ENCODE assay signal across 14 cellular contexts in genomic region chr18:43422483-43422882, GRCh38.
DNase-seq lines count a peak whose midpoint lies in the region; ATAC-seq and TF ChIP-seq lines count a peak whose summit lies in the region.
"Had no signal": no experiment of that assay in that cellular context is flagged by ENCODE, and none has a peak within 500 bp of the region (broad histone marks: within the 10 kb centered on the region; RNA-seq: fewer than 3 reads in every experiment).

No MANE protein-coding gene starts in this region.

- ATAC-seq in GM21723 (IDR thresholded peaks at IDR 0.05; ENCODE audit: unreplicated experiment) (no peak), HG02642 (IDR thresholded peaks at IDR 0.05; ENCODE audit: poor library complexity, unreplicated experiment) (no peak)
- ATAC-seq: CD8-positive, alpha-beta T cell; stimulated activated effector memory CD8-positive, alpha-beta T cell treated with anti-CD3 and anti-CD28 coated beads, Interleukin-12 subunit alpha, Interleukin-12 subunit beta, amount 100 ng/mL, for 72 hours had no signal

- WGBS in stomach, 5 donors, result 20 to 35% (median 28%) methylated on average over 5 of the region's 5 CpGs

- no peak overlapping the region for H3K4me3 ChIP-seq in LNCaP clone FGC (ENCODE audit: low read depth, low read length)
- no peak overlapping the region for H3K4me3 ChIP-seq in stomach
- H3K4me3 ChIP-seq: lower lobe of right lung, skin epidermis had no signal

- no peak for TF ChIP-seq EP300 in stomach (IDR thresholded peaks at IDR 0.05)

- no peak overlapping the region for H3K27ac ChIP-seq in stomach
- H3K27ac ChIP-seq: lower lobe of right lung, skin epidermis had no signal

- H3K36me3 ChIP-seq in stomach, result no peaks in the 10 kb centered on the region
- H3K36me3 ChIP-seq: lower lobe of right lung had no signal

- TF ChIP-seq POLR2A in stomach (IDR thresholded peaks at IDR 0.05), result no peak

- peak; percentile 53 for DNase-seq in COR-L47 (lab: John Stamatoyannopoulos, UW)
- peak; percentile 95 for DNase-seq in LNCaP clone FGC (ENCODE audit: low read depth)
- DNase-seq in SHP77 treated with DMSO at 0.1 percent for 48 hours (lab: John Stamatoyannopoulos, UW), result peak; percentile 72
- DNase-seq in iris pigment epithelial cell (ENCODE audit: low read depth), result peak; percentile 26
- no peak for DNase-seq in HCEC 1CT
- DNase-seq in stomach, result no peak
- DNase-seq: activated CD4-positive, alpha-beta T cell treated with anti-CD3 and anti-CD28 coated beads for 48 hours; CD8-positive, alpha-beta T cell; GOT3; lower lobe of right lung had no signal

- no peaks in the 10 kb centered on the region for H3K9me3 ChIP-seq in stomach
- H3K9me3 ChIP-seq: lower lobe of right lung had no signal

- intact Hi-C loops in stomach (cut with DNase I; ENCODE audit: low total_unique reads), result no loop called here

- TF ChIP-seq CTCF in LNCaP clone FGC (IDR thresholded peaks at IDR 0.05; ENCODE audit: control insufficient read depth, extremely low read depth, insufficient read depth) (peak; percentile 62), stomach (IDR thresholded peaks at IDR 0.05) (peak in 1 of 7 experiments; percentile 10)

- H3K4me1 ChIP-seq in stomach, result peaks cover 0 to 5% (median 0%) of the 10 kb centered on the region in 4 donors
- H3K4me1 ChIP-seq: lower lobe of right lung had no signal

- no peaks in the 10 kb centered on the region for H3K27me3 ChIP-seq in stomach

Comparison
In these comparisons a context has a peak if more than half of its experiments do, and no peak if none do; other contexts are left out.
1. DNase-seq: peak in COR-L47 (single experiment), LNCaP clone FGC (single experiment), SHP77 treated with DMSO at 0.1 percent for 48 hours (single experiment) and iris pigment epithelial cell (single experiment); none in HCEC 1CT (single experiment) and stomach (single experiment).